37 cellular contexts compared by ENCODE assay signal in genomic region chr4:108758498-108758897, GRCh38. TPM values are rescaled to one million over a fixed set of nuclear protein-coding genes. Genes with fewer than 3 reads are reported as not detected.
"Had no signal": no experiment of that assay in that cellular context is flagged by ENCODE, and none has a peak within 500 bp of the region (broad histone marks: within the 10 kb centered on the region; RNA-seq: fewer than 3 reads in every experiment).

No MANE protein-coding gene starts in this region.

- H3K27ac ChIP-seq: KMS-11 had no signal

- DNase-seq: Karpas-422, Kasumi-1, MG63, MM.1S, MV-4-11, NCI-H1048, NCI-H1092, NCI-H1092 treated with DMSO at 0.1 percent for 48 hours, NCI-H1105, NCI-H1105 treated with DMSO at 0.1 percent for 48 hours, NCI-H1417, NCI-H1417 treated with DMSO at 0.1 percent for 48 hours, NCI-H1436, NCI-H1436 treated with DMSO at 0.1 percent for 48 hours, NCI-H146, NCI-H1694, NCI-H1694 treated with DMSO at 0.1 percent for 48 hours, NCI-H187, NCI-H187 treated with DMSO at 0.1 percent for 48 hours, NCI-H1930, NCI-H2029, NCI-H2029 treated with DMSO at 0.1 percent for 48 hours, NCI-H2081, NCI-H2081 treated with DMSO at 0.1 percent for 48 hours, NCI-H2107, NCI-H2171, NCI-H2171 treated with DMSO at 0.1 percent for 48 hours, NCI-H2227 treated with DMSO at 0.1 percent for 48 hours, NCI-H226, NCI-H345, NCI-H446, NCI-H446 treated with DMSO at 0.1 percent for 48 hours, NCI-H510A had no signal

RNA-seq across cellular contexts. Expression of gene ETNPPL, which starts 4.4 kb away (rescaled TPM):
- total RNA-seq: M059J, MCF 10A, NCI-H460 had no signal
